Comparison of ENCODE assay signal across 1 cellular context in the genomic region with DNA sequence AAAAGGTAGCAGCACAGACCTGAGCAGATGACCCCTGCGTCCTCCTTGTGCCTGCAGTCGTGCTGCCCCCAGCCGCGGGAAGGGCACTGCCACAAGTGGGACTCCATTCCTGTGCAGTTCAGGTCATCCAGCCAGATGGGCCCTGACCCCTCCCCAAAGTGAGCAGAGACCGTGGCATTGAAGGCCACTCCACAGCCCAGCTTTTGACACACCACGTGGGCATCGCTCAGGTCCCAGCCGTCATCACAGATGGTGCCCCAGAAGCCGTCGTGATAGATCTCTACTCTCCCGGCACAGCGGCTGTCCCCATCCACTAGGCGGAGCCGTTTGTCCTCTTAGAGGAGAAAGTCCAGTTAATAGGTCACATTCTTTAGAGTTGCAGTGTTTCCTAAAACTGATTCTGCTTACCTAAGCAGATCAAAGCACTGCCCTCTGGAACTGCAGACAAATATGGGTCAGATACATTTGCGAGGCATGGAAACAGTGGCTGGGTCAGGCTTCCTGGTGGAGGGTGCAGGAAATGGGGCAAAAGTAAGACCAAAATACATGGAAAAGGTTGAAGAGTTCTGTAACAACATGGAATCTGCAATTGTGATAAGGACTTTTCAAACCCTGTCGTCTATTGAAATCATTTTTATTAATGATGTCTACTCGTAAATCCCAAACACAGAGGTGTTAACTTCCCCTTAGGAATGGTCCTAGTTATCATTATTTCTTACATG.
TF ChIP-seq lines count a peak whose summit lies in the region.

No MANE protein-coding gene starts in this region.

TF ChIP-seq in HepG2, 621 proteins besides CTCF, POLR2A, EP300 and RAD21 (continued from another document and continues in another):
- TF ChIP-seq, protein P1, sequence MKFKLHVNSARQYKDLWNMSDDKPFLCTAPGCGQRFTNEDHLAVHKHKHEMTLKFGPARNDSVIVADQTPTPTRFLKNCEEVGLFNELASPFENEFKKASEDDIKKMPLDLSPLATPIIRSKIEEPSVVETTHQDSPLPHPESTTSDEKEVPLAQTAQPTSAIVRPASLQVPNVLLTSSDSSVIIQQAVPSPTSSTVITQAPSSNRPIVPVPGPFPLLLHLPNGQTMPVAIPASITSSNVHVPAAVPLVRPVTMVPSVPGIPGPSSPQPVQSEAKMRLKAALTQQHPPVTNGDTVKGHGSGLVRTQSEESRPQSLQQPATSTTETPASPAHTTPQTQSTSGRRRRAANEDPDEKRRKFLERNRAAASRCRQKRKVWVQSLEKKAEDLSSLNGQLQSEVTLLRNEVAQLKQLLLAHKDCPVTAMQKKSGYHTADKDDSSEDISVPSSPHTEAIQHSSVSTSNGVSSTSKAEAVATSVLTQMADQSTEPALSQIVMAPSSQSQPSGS (CRISPR knock-in tag; IDR thresholded peaks at IDR 0.05), result no peak
- peak; percentile 33 for TF ChIP-seq ASH2L (IDR thresholded peaks at IDR 0.05; ENCODE audit: insufficient read length, low read depth, low read length)
- TF ChIP-seq XRCC5 (optimal IDR thresholded peaks at IDR 0.05; ENCODE audit: low read length), result peak; percentile 55
- no peak for TF ChIP-seq ZFP37 (CRISPR knock-in tag; IDR thresholded peaks at IDR 0.05; ENCODE audit: borderline replicate concordance)
- TF ChIP-seq IRX3 (CRISPR knock-in tag; IDR thresholded peaks at IDR 0.05; ENCODE audit: borderline replicate concordance, low read depth), result no peak
- TF ChIP-seq, protein P2, sequence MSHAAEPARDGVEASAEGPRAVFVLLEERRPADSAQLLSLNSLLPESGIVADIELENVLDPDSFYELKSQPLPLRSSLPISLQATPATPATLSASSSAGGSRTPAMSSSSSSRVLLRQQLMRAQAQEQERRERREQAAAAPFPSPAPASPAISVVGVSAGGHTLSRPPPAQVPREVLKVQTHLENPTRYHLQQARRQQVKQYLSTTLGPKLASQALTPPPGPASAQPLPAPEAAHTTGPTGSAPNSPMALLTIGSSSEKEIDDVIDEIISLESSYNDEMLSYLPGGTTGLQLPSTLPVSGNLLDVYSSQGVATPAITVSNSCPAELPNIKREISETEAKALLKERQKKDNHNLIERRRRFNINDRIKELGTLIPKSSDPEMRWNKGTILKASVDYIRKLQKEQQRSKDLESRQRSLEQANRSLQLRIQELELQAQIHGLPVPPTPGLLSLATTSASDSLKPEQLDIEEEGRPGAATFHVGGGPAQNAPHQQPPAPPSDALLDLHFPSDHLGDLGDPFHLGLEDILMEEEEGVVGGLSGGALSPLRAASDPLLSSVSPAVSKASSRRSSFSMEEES (CRISPR knock-in tag; IDR thresholded peaks at IDR 0.05), result 0 out of 2 replicates have a peak, but pooled peaks have one; percentile 39
- no peak for TF ChIP-seq ZNF20 (CRISPR knock-in tag; IDR thresholded peaks at IDR 0.05)
- no peak for TF ChIP-seq NFKBIZ (CRISPR knock-in tag; IDR thresholded peaks at IDR 0.05)
- TF ChIP-seq KMT2A (CRISPR knock-in tag; IDR thresholded peaks at IDR 0.05), result no peak
- TF ChIP-seq, protein P3, sequence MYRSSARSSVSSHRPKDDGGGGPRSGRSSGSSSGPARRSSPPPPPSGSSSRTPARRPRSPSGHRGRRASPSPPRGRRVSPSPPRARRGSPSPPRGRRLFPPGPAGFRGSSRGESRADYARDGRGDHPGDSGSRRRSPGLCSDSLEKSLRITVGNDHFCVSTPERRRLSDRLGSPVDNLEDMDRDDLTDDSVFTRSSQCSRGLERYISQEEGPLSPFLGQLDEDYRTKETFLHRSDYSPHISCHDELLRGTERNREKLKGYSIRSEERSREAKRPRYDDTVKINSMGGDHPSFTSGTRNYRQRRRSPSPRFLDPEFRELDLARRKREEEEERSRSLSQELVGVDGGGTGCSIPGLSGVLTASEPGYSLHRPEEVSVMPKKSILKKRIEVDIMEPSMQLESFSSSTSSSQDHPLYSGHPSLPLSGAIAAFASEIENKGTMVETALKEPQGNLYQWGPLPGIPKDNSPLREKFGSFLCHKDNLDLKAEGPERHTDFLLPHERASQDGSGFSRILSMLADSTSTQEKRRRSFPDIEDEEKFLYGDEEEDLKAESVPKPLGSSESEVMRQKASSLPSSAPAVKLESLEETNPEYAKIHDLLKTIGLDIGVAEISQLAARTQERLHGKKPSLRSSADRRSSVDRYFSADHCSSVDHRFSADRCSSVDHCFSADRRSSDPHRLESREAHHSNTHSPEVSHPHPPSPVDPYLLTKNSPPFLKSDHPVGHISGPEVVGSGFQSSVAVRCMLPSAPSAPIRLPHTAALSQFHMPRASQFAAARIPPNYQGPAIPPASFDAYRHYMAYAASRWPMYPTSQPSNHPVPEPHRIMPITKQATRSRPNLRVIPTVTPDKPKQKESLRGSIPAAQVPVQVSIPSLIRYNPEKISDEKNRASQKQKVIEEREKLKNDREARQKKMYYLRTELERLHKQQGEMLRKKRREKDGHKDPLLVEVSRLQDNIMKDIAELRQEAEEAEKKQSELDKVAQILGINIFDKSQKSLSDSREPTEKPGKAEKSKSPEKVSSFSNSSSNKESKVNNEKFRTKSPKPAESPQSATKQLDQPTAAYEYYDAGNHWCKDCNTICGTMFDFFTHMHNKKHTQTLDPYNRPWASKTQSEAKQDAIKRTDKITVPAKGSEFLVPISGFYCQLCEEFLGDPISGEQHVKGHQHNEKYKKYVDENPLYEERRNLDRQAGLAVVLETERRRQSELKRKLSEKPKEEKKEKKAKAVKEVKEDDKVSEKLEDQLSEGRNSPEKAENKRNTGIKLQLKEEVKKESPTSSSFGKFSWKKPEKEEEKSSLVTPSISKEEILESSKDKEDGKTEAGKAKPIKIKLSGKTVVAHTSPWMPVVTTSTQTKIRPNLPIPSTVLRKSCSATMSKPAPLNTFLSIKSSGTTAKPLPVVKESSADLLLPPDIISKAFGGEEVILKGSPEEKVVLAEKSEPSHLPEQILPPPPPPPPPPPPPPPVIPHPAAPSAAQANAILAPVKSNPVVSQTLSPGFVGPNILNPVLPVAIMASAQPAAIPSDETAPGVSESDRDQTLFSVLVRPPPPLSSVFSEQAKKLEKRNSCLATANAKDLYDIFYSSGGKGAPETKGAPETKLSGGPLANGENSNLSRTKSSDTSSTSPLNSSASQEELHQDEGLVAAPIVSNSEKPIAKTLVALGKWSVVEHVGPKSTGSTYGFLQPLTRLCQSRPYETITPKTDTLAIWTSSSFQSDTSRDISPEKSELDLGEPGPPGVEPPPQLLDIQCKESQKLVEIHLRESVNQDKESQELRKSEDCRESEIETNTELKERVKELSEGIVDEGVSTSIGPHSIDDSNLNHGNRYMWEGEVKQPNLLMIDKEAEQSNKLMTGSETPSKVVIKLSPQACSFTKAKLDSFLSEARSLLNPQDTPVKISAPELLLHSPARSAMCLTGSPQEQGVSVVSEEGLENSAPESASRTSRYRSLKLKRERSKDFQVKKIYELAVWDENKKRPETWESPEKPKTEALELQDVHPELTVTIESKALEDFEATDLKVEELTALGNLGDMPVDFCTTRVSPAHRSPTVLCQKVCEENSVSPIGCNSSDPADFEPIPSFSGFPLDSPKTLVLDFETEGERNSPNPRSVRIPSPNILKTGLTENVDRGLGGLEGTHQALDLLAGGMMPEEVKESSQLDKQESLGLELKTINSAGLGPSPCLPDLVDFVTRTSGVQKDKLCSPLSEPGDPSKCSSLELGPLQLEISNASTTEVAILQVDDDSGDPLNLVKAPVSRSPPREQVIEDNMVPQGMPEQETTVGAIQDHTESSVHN (CRISPR knock-in tag; IDR thresholded peaks at IDR 0.05), result no peak
- no peak for TF ChIP-seq ZNF772 (CRISPR knock-in tag; IDR thresholded peaks at IDR 0.05)
- peak; percentile 98 for TF ChIP-seq MAFF (IDR thresholded peaks at IDR 0.05; ENCODE audit: low read depth, low read length)
- no peak for TF ChIP-seq NFATC3 (CRISPR knock-in tag; IDR thresholded peaks at IDR 0.05)
- TF ChIP-seq DPF2 (CRISPR knock-in tag; IDR thresholded peaks at IDR 0.05; ENCODE audit: borderline replicate concordance, low read depth), result no peak
- no peak for TF ChIP-seq ZNF703 (CRISPR knock-in tag; IDR thresholded peaks at IDR 0.05; ENCODE audit: borderline replicate concordance)
- no peak for TF ChIP-seq ONECUT2 (CRISPR knock-in tag; IDR thresholded peaks at IDR 0.05)
- TF ChIP-seq ZNF674 (CRISPR knock-in tag; IDR thresholded peaks at IDR 0.05; ENCODE audit: low read depth), result no peak
- TF ChIP-seq MED1 (CRISPR knock-in tag; IDR thresholded peaks at IDR 0.05), result no peak
- no peak for TF ChIP-seq ZNF136 (CRISPR knock-in tag; IDR thresholded peaks at IDR 0.05; ENCODE audit: low read depth)
- peak; percentile 56 for TF ChIP-seq RXRB (CRISPR knock-in tag; IDR thresholded peaks at IDR 0.05; ENCODE audit: borderline replicate concordance)
- no peak for TF ChIP-seq ELF1 (CRISPR knock-in tag; IDR thresholded peaks at IDR 0.05)
- TF ChIP-seq ZNF749 (CRISPR knock-in tag; IDR thresholded peaks at IDR 0.05; ENCODE audit: borderline replicate concordance), result no peak
- no peak for TF ChIP-seq NR2C2 (CRISPR knock-in tag; IDR thresholded peaks at IDR 0.05; ENCODE audit: borderline replicate concordance)
- no peak for TF ChIP-seq ZNF737 (CRISPR knock-in tag; IDR thresholded peaks at IDR 0.05; ENCODE audit: borderline replicate concordance)
- TF ChIP-seq, protein P4, sequence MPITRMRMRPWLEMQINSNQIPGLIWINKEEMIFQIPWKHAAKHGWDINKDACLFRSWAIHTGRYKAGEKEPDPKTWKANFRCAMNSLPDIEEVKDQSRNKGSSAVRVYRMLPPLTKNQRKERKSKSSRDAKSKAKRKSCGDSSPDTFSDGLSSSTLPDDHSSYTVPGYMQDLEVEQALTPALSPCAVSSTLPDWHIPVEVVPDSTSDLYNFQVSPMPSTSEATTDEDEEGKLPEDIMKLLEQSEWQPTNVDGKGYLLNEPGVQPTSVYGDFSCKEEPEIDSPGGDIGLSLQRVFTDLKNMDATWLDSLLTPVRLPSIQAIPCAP (CRISPR knock-in tag; IDR thresholded peaks at IDR 0.05; ENCODE audit: low read depth), result no peak
- TF ChIP-seq AGO1 (IDR thresholded peaks at IDR 0.05; ENCODE audit: low read depth, low read length, poor library complexity, severe bottlenecking), result no peak
- TF ChIP-seq DNMT3B (CRISPR knock-in tag; conservative IDR thresholded peaks at IDR 0.05), result no peak
- no peak for TF ChIP-seq PTBP1 (IDR thresholded peaks at IDR 0.05; ENCODE audit: low read depth, low read length, poor library complexity, severe bottlenecking)
- no peak for TF ChIP-seq NFIC (IDR thresholded peaks at IDR 0.05; ENCODE audit: low read length)
- TF ChIP-seq SMAD1 (CRISPR knock-in tag; IDR thresholded peaks at IDR 0.05; ENCODE audit: borderline replicate concordance, low read depth), result no peak
- TF ChIP-seq, protein P5, sequence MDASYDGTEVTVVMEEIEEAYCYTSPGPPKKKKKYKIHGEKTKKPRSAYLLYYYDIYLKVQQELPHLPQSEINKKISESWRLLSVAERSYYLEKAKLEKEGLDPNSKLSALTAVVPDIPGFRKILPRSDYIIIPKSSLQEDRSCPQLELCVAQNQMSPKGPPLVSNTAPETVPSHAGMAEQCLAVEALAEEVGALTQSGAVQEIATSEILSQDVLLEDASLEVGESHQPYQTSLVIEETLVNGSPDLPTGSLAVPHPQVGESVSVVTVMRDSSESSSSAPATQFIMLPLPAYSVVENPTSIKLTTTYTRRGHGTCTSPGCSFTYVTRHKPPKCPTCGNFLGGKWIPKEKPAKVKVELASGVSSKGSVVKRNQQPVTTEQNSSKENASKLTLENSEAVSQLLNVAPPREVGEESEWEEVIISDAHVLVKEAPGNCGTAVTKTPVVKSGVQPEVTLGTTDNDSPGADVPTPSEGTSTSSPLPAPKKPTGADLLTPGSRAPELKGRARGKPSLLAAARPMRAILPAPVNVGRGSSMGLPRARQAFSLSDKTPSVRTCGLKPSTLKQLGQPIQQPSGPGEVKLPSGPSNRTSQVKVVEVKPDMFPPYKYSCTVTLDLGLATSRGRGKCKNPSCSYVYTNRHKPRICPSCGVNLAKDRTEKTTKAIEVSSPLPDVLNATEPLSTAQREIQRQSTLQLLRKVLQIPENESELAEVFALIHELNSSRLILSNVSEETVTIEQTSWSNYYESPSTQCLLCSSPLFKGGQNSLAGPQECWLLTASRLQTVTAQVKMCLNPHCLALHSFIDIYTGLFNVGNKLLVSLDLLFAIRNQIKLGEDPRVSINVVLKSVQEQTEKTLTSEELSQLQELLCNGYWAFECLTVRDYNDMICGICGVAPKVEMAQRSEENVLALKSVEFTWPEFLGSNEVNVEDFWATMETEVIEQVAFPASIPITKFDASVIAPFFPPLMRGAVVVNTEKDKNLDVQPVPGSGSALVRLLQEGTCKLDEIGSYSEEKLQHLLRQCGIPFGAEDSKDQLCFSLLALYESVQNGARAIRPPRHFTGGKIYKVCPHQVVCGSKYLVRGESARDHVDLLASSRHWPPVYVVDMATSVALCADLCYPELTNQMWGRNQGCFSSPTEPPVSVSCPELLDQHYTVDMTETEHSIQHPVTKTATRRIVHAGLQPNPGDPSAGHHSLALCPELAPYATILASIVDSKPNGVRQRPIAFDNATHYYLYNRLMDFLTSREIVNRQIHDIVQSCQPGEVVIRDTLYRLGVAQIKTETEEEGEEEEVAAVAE (CRISPR knock-in tag; IDR thresholded peaks at IDR 0.05; ENCODE audit: borderline replicate concordance), result no peak
- TF ChIP-seq ZNF260 (CRISPR knock-in tag; IDR thresholded peaks at IDR 0.05; ENCODE audit: borderline replicate concordance, low read depth), result no peak
- TF ChIP-seq TRIM24 (CRISPR knock-in tag; IDR thresholded peaks at IDR 0.05), result no peak
- TF ChIP-seq ZMYM4 (CRISPR knock-in tag; IDR thresholded peaks at IDR 0.05), result peak; percentile 33; the same call in 1 of the 2 replicates
- TF ChIP-seq CAMTA2 (CRISPR knock-in tag; IDR thresholded peaks at IDR 0.05; ENCODE audit: borderline replicate concordance), result no peak
- no peak for TF ChIP-seq SMARCC2 (IDR thresholded peaks at IDR 0.05)
- TF ChIP-seq GPN1 (CRISPR knock-in tag; IDR thresholded peaks at IDR 0.05; ENCODE audit: borderline replicate concordance), result no peak
- no peak for TF ChIP-seq ZSCAN20 (CRISPR knock-in tag; IDR thresholded peaks at IDR 0.05; ENCODE audit: borderline replicate concordance)
- TF ChIP-seq ZNF3 (CRISPR knock-in tag; IDR thresholded peaks at IDR 0.05), result no peak
- TF ChIP-seq CBFB (CRISPR knock-in tag; IDR thresholded peaks at IDR 0.05), result no peak
- TF ChIP-seq ZBTB21 (CRISPR knock-in tag; IDR thresholded peaks at IDR 0.05), result no peak
- TF ChIP-seq, protein P6, sequence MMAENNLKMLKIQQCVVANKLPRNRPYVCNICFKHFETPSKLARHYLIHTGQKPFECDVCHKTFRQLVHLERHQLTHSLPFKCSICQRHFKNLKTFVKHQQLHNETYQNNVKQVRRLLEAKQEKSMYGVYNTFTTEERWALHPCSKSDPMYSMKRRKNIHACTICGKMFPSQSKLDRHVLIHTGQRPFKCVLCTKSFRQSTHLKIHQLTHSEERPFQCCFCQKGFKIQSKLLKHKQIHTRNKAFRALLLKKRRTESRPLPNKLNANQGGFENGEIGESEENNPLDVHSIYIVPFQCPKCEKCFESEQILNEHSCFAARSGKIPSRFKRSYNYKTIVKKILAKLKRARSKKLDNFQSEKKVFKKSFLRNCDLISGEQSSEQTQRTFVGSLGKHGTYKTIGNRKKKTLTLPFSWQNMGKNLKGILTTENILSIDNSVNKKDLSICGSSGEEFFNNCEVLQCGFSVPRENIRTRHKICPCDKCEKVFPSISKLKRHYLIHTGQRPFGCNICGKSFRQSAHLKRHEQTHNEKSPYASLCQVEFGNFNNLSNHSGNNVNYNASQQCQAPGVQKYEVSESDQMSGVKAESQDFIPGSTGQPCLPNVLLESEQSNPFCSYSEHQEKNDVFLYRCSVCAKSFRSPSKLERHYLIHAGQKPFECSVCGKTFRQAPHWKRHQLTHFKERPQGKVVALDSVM (CRISPR knock-in tag; IDR thresholded peaks at IDR 0.05), result no peak
- TF ChIP-seq ZNF501 (CRISPR knock-in tag; IDR thresholded peaks at IDR 0.05), result 0 out of 2 replicates have a peak, but pooled peaks have one; percentile 16
- no peak for TF ChIP-seq GLI4 (CRISPR knock-in tag; IDR thresholded peaks at IDR 0.05; ENCODE audit: borderline replicate concordance)
- TF ChIP-seq ZNF816 (CRISPR knock-in tag; IDR thresholded peaks at IDR 0.05; ENCODE audit: borderline replicate concordance), result no peak
